7 cellular contexts compared by ENCODE assay signal in the genomic region with DNA sequence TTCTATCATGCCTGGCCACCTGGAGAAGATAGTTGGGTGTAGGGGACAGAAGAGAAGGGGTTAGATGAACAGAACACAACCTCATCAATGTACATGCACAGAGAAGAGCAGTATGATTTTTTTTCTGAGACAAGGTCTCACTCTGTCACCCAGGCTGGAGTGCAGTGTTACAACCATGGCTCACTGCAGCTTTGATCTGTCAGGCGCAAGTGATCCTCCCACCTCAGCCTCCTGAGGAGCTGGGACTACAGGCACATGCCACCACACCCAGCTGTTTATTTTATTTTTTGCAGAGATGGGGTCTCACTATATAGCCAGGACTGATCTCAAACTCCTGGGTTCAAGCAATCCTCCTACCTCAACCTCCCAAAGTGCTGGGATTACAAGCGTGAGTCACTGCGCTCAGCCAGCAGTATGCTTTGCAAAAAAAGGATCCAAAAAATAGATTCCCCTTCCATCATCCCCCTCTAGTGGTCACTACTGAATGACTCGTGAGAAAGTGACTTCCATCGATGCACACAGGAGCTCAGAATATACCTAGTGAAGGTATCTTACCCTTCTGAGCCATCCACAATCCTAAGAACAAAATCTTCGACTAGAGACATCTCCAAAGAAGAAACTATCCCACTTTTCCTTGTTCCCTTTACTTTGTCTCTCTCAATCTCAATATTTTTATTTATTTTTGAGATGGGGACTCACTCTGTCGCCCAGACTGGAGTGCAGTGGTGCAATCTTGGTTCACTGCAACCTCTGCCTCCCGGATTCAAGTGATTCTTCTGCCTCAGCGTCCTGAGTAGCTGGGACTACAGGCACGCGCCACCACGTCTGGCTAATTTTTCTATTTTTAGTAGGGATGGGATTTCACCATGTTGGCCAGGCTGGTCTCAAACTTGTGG. TPM values are rescaled to one million over a fixed set of nuclear protein-coding genes. Genes with fewer than 3 reads are reported as not detected.
DNase-seq lines count a peak whose midpoint lies in the region; ATAC-seq and TF ChIP-seq lines count a peak whose summit lies in the region.

No MANE protein-coding gene starts in this region.

- H3K27me3 ChIP-seq in foreskin keratinocyte = peaks cover 52% of the 10 kb centered on the region

- H3K27me3 Mint-ChIP-seq in activated T-cell treated with anti-CD3 and anti-CD28 coated beads, Interleukin-2, amount 50 U/mL, for 4 hours (ENCODE audit: low read depth) = no peaks in the 10 kb centered on the region
- peaks cover 17% of the 10 kb centered on the region for H3K27me3 Mint-ChIP-seq in progenitor cell of endocrine pancreas

- no peak overlapping the region for H3K27ac Mint-ChIP-seq in progenitor cell of endocrine pancreas

- peaks cover 4% of the 10 kb centered on the region for H3K4me1 Mint-ChIP-seq in activated T-cell treated with anti-CD3 and anti-CD28 coated beads, Interleukin-2, amount 50 U/mL, for 4 hours (ENCODE audit: low read depth)
- peaks cover 10% of the 10 kb centered on the region for H3K4me1 Mint-ChIP-seq in progenitor cell of endocrine pancreas (ENCODE audit: low read depth)

- peaks cover 5% of the 10 kb centered on the region for H3K36me3 Mint-ChIP-seq in activated T-cell treated with anti-CD3 and anti-CD28 coated beads, Interleukin-2, amount 50 U/mL, for 4 hours (ENCODE audit: insufficient read depth)
- H3K36me3 Mint-ChIP-seq in progenitor cell of endocrine pancreas (ENCODE audit: insufficient read depth) = no peaks in the 10 kb centered on the region

- H3K4me3 Mint-ChIP-seq in activated T-cell treated with anti-CD3 and anti-CD28 coated beads, Interleukin-2, amount 50 U/mL, for 4 hours = no peak overlapping the region
- H3K4me3 Mint-ChIP-seq in progenitor cell of endocrine pancreas (ENCODE audit: low read depth) = no peak overlapping the region

- H3K27ac ChIP-seq in foreskin keratinocyte = no peak overlapping the region

- H3K9me3 Mint-ChIP-seq in activated T-cell treated with anti-CD3 and anti-CD28 coated beads, Interleukin-2, amount 50 U/mL, for 4 hours = no peaks in the 10 kb centered on the region
- H3K9me3 Mint-ChIP-seq in progenitor cell of endocrine pancreas (ENCODE audit: low read depth) = no peaks in the 10 kb centered on the region

- ATAC-seq in HG02642 (IDR thresholded peaks at IDR 0.05; ENCODE audit: poor library complexity, unreplicated experiment) (peak; percentile 58), foreskin keratinocyte (peak; percentile 81), HG02938 (IDR thresholded peaks at IDR 0.05; ENCODE audit: unreplicated experiment) (no peak)
- ATAC-seq in activated T-cell treated with anti-CD3 and anti-CD28 coated beads, Interleukin-2, amount 50 U/mL, for 4 hours = peak; percentile 90

- DNase-seq in ELR (ENCODE audit: low read depth) (peak; percentile 83), NCI-H748 treated with DMSO at 0.1 percent for 48 hours (lab: John Stamatoyannopoulos, UW) (peak; percentile 29), foreskin keratinocyte (peak in 1 of 2 donors; percentile 64), progenitor cell of endocrine pancreas (ENCODE audit: low spot score, unreplicated experiment) (no peak)
- peak; percentile 19 for DNase-seq in activated T-cell treated with anti-CD3 and anti-CD28 coated beads, Interleukin-2, amount 50 U/mL, for 4 hours

- no peaks in the 10 kb centered on the region for H3K4me1 ChIP-seq in foreskin keratinocyte

- TF ChIP-seq CTCF in foreskin keratinocyte (conservative IDR thresholded peaks at IDR 0.05) (peak; percentile 85), progenitor cell of endocrine pancreas (IDR thresholded peaks at IDR 0.05; ENCODE audit: unreplicated experiment) (peak; percentile 72)

RNA-seq across cellular contexts. Expression of a gene that starts 21.0 kb away (rescaled TPM):
- 1 to 10 TPM; 4.2 to 5.1 (median 4.8) TPM for total RNA-seq in activated T-cell treated with anti-CD3 and anti-CD28 coated beads, Interleukin-2, amount 50 U/mL, for 4 hours
- 1.3 and 1.6 TPM in 2 replicates for total RNA-seq in foreskin keratinocyte
- polyA plus RNA-seq in foreskin keratinocyte = 1.3 and 1.4 TPM in 2 replicates
- 2.5 and 3.8 TPM in 2 replicates for total RNA-seq in progenitor cell of endocrine pancreas

RNA-seq across cellular contexts. Expression of a gene that starts 22.1 kb away (rescaled TPM):
- total RNA-seq in activated T-cell treated with anti-CD3 and anti-CD28 coated beads, Interleukin-2, amount 50 U/mL, for 4 hours = 10 to 100 TPM; 82.4 to 87.2 (median 84.4) TPM
- 27.6 and 34.1 TPM in 2 replicates for total RNA-seq in foreskin keratinocyte
- polyA plus RNA-seq in foreskin keratinocyte = 28.2 and 33.5 TPM in 2 replicates
- total RNA-seq in progenitor cell of endocrine pancreas = 34.6 and 35.4 TPM in 2 replicates

RNA-seq across cellular contexts. Expression of a gene that starts 28.8 kb away (rescaled TPM):
- 10 to 100 TPM; 36.3 to 42.6 (median 37.4) TPM for total RNA-seq in activated T-cell treated with anti-CD3 and anti-CD28 coated beads, Interleukin-2, amount 50 U/mL, for 4 hours
- total RNA-seq in foreskin keratinocyte (28.4 and 32.3 TPM in 2 replicates), progenitor cell of endocrine pancreas (23.7 and 29.8 TPM in 2 replicates)
- polyA plus RNA-seq in foreskin keratinocyte = 45.8 and 52.1 TPM in 2 replicates

RNA-seq across cellular contexts. Expression of a gene that starts 34.2 kb away (rescaled TPM):
- total RNA-seq in activated T-cell treated with anti-CD3 and anti-CD28 coated beads, Interleukin-2, amount 50 U/mL, for 4 hours = 1 to 10 TPM in 2 of 3 donors, under 1 TPM in 1; 0.38 to 6.6 (median 1.1) TPM
- total RNA-seq in foreskin keratinocyte (0.25 and 0.37 TPM in 2 replicates), progenitor cell of endocrine pancreas (3.9 and 5.3 TPM in 2 replicates)
- polyA plus RNA-seq in foreskin keratinocyte = 0.20 and 0.23 TPM in 2 replicates

RNA-seq across cellular contexts. Expression of a gene that starts 49.6 kb away (rescaled TPM):
- total RNA-seq in activated T-cell treated with anti-CD3 and anti-CD28 coated beads, Interleukin-2, amount 50 U/mL, for 4 hours = 10 to 100 TPM; 29.2 to 48.8 (median 34.3) TPM
- 16.5 and 16.8 TPM in 2 replicates for total RNA-seq in foreskin keratinocyte
- polyA plus RNA-seq in foreskin keratinocyte = 14.3 and 17.4 TPM in 2 replicates
- total RNA-seq in progenitor cell of endocrine pancreas = 64.6 and 67.9 TPM in 2 replicates
